In the genomic region with DNA sequence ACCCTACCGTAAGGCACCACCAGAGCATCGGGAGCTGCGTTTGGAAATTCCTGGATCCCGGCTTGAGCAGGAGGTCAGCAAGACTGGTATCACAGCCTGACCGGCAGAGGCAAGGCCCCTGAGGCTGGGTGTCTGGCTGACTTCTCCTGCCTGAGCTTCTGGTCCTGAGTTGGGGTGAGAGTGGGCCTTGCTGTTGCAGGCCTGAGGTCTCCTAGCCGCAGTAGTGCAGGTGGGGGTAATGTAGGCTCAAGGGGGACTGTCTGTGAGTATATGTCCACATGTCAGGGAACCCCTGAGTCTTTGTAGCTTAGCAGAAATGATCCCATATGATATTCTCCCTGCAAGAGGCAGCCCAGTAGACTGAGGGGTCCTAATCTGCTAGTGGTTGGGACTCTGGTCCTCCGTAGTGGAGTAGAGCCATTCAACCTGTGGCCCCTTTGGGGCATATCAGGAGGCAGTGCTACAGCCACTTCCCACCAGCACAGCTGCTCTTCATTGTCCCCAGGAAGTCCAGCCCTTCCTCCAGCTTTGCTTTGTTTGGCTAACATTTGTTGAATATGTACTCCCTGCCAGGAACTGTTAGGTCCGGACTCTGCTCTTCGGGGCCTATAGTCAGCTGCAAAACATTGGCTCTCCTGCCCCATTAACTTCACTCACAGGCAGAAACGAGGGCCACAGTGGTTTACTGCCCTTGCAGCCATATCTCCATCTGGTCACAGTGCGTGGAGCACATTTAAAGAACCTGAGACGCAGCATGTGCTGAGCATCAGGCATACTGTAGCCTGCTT, we compare ENCODE assay signal across 25 cellular contexts. TPM values are rescaled to one million over a fixed set of nuclear protein-coding genes. Genes with fewer than 3 reads are reported as not detected.
A peak's percentile ranks its signal among the peaks of the same experiment; 100 is the strongest.
DNase-seq lines count a peak whose midpoint lies in the region; ATAC-seq and TF ChIP-seq lines count a peak whose summit lies in the region.
"Had no signal": no experiment of that assay in that cellular context is flagged by ENCODE, and none has a peak within 500 bp of the region (broad histone marks: within the 10 kb centered on the region; RNA-seq: fewer than 3 reads in every experiment).

No MANE protein-coding gene starts in this region.

- H3K9ac ChIP-seq in skeletal muscle tissue (ENCODE audit: low read depth in 1 of 3, low read length in 3 of 3) = no peak overlapping the region
- H3K9ac ChIP-seq: GM23248 had no signal

- DNase-seq in endothelial cell (ENCODE audit: low spot score) (no peak), lower lobe of right lung (no peak), GF-D8 (lab: John Stamatoyannopoulos, UW) (no peak), NCI-H446 treated with DMSO at 0.1 percent for 48 hours (lab: John Stamatoyannopoulos, UW) (no peak), NCI-H2107 (lab: John Stamatoyannopoulos, UW) (no peak)
- DNase-seq: activated CD4-positive, alpha-beta T cell treated with anti-CD3 and anti-CD28 coated beads, Interleukin-2, amount 10 ng/mL, durations not matched to agents 24 days and 14 days; activated CD8-positive, alpha-beta memory T cell treated with anti-CD3 and anti-CD28 coated beads, Interleukin-2, amount 50 U/mL, for 4 hours; activated effector memory CD4-positive, alpha-beta T cell treated with anti-CD3 and anti-CD28 coated beads, Interleukin-2, amount 50 U/mL, for 16 hours; CD8-positive, alpha-beta memory T cell; DMS53; GM23248; mammary epithelial cell; MG63; NCI-H1436 treated with DMSO at 0.1 percent for 48 hours; NCI-H2227 treated with DMSO at 0.1 percent for 48 hours; NCI-H774; stimulated activated naive CD8-positive, alpha-beta T cell treated with anti-CD3 and anti-CD28 coated beads, Interleukin-15, Interleukin-2, amounts not matched to agents 100 U/mL and 50 U/mL, for 24 hours had no signal

- no peaks in the 10 kb centered on the region for H3K9me3 Mint-ChIP-seq in endothelial cell (ENCODE audit: unreplicated experiment)
- H3K9me3 Mint-ChIP-seq: activated CD4-positive, alpha-beta T cell treated with anti-CD3 and anti-CD28 coated beads, Interleukin-2, amount 10 ng/mL, durations not matched to agents 24 days and 14 days; CD8-positive, alpha-beta memory T cell; IgD-negative memory B cell; T-helper 1 cell treated with Interleukin-12 subunit alpha and Interleukin-12 subunit beta and Interleukin-4 antibody, amounts not matched to agents 30 μg/mL and 1 μg/mL, for 36 hours; type B pancreatic cell had no signal

- H3K27ac ChIP-seq in angular gyrus (ENCODE audit: low read depth, low read length) = peak overlapping the region; percentile 41
- peak overlapping the region; percentile 51 for H3K27ac ChIP-seq in lower lobe of right lung
- peak overlapping the region; percentile 13 for H3K27ac ChIP-seq in skeletal muscle tissue (ENCODE audit: low read depth, low read length)
- H3K27ac ChIP-seq: GM23248, SJSA1 had no signal

- H3K4me3 ChIP-seq in lower lobe of right lung (no peak overlapping the region), skeletal muscle tissue (ENCODE audit: low read length in 3 of 3) (no peak overlapping the region)
- H3K4me3 ChIP-seq: GM23248, MG63, SJSA1, skin epidermis had no signal

- peaks cover 24% of the 10 kb centered on the region for H3K4me1 Mint-ChIP-seq in endothelial cell (ENCODE audit: unreplicated experiment)

- no peak for ATAC-seq in lower lobe of right lung
- no peak for ATAC-seq in GM21423 (IDR thresholded peaks at IDR 0.05; ENCODE audit: unreplicated experiment)
- ATAC-seq: stimulated activated naive CD8-positive, alpha-beta T cell treated with anti-CD3 and anti-CD28 coated beads, Interleukin-15, Interleukin-2, amounts not matched to agents 100 U/mL and 50 U/mL, for 24 hours had no signal

- H3K27me3 ChIP-seq in lower lobe of right lung (ENCODE audit: low read depth) (no peaks in the 10 kb centered on the region), skeletal muscle tissue (ENCODE audit: control insufficient read depth in 3 of 3, insufficient read depth in 3 of 3, low read length in 3 of 3) (no peaks in the 10 kb centered on the region)
- H3K27me3 ChIP-seq: MG63, SJSA1 had no signal

- H3K36me3 Mint-ChIP-seq in endothelial cell (ENCODE audit: low read depth, unreplicated experiment) = peaks cover 46% of the 10 kb centered on the region
- H3K36me3 Mint-ChIP-seq: type B pancreatic cell had no signal

- H3K9me3 ChIP-seq in lower lobe of right lung (no peaks in the 10 kb centered on the region), skeletal muscle tissue (ENCODE audit: control insufficient read depth in 3 of 3, low read length in 3 of 3) (no peaks in the 10 kb centered on the region)
- H3K9me3 ChIP-seq: MG63, SJSA1 had no signal

- H3K27me3 Mint-ChIP-seq in endothelial cell (ENCODE audit: unreplicated experiment) = peaks cover 12% of the 10 kb centered on the region
- H3K27me3 Mint-ChIP-seq: activated CD4-positive, alpha-beta T cell treated with anti-CD3 and anti-CD28 coated beads, Interleukin-2, amount 10 ng/mL, durations not matched to agents 24 days and 14 days; CD8-positive, alpha-beta memory T cell; IgD-negative memory B cell; type B pancreatic cell had no signal

- intact Hi-C loops in lower lobe of right lung (cut with DNase I) = no loop called here

- H3K4me1 ChIP-seq in lower lobe of right lung (peaks cover 32% of the 10 kb centered on the region), skeletal muscle tissue (ENCODE audit: control insufficient read depth in 3 of 3, insufficient read depth in 3 of 3, low read length in 3 of 3) (peaks cover 18 to 47% (median 33%) of the 10 kb centered on the region in 3 donors)

- H3K36me3 ChIP-seq in lower lobe of right lung (peaks cover 62% of the 10 kb centered on the region), skeletal muscle tissue (ENCODE audit: control insufficient read depth in 3 of 3, insufficient read depth in 3 of 3, low read length in 3 of 3) (peaks cover 55 to 61% (median 58%) of the 10 kb centered on the region in 3 donors)
- H3K36me3 ChIP-seq: MG63 had no signal

- TF ChIP-seq CTCF in endothelial cell (IDR thresholded peaks at IDR 0.05; ENCODE audit: unreplicated experiment) (no peak), lower lobe of right lung (IDR thresholded peaks at IDR 0.05) (no peak)

- no peak overlapping the region for H3K4me3 Mint-ChIP-seq in endothelial cell (ENCODE audit: unreplicated experiment)
- H3K4me3 Mint-ChIP-seq: activated CD4-positive, alpha-beta T cell treated with anti-CD3 and anti-CD28 coated beads, Interleukin-2, amount 10 ng/mL, durations not matched to agents 24 days and 14 days; CD8-positive, alpha-beta memory T cell; T-helper 1 cell treated with Interleukin-12 subunit alpha and Interleukin-12 subunit beta and Interleukin-4 antibody, amounts not matched to agents 30 μg/mL and 1 μg/mL, for 36 hours; type B pancreatic cell had no signal

- peak overlapping the region; percentile 50 for H3K27ac Mint-ChIP-seq in endothelial cell (ENCODE audit: unreplicated experiment)
- H3K27ac Mint-ChIP-seq: activated CD4-positive, alpha-beta T cell treated with anti-CD3 and anti-CD28 coated beads, Interleukin-2, amount 10 ng/mL, durations not matched to agents 24 days and 14 days; IgD-negative memory B cell; T-helper 1 cell treated with Interleukin-12 subunit alpha and Interleukin-12 subunit beta and Interleukin-4 antibody, amounts not matched to agents 30 μg/mL and 1 μg/mL, for 36 hours; type B pancreatic cell had no signal

RNA-seq across cellular contexts. Expression of a gene that starts 10.9 kb away (rescaled TPM):
- total RNA-seq in endothelial cell (ENCODE audit: unreplicated experiment) (0.28 TPM), lower lobe of right lung (1.6 TPM), skeletal muscle tissue (0.52 TPM)
- total RNA-seq: SJSA1 had no signal

RNA-seq across cellular contexts. Expression of a gene that starts 17.5 kb away (rescaled TPM):
- total RNA-seq in endothelial cell (ENCODE audit: unreplicated experiment) = 138 TPM
- 103 TPM for total RNA-seq in lower lobe of right lung
- 54.3 TPM for total RNA-seq in skeletal muscle tissue

RNA-seq across cellular contexts. Expression of a gene that starts 17.7 kb away (rescaled TPM):
- total RNA-seq in endothelial cell (ENCODE audit: unreplicated experiment) = 30.7 TPM
- 26.1 TPM for total RNA-seq in lower lobe of right lung
- 21.9 TPM for total RNA-seq in skeletal muscle tissue

RNA-seq across cellular contexts. Expression of a gene that starts 21.9 kb away (rescaled TPM):
- 41.8 TPM for total RNA-seq in endothelial cell (ENCODE audit: unreplicated experiment)
- total RNA-seq in lower lobe of right lung = 34.3 TPM
- total RNA-seq in skeletal muscle tissue = 7.8 TPM

RNA-seq across cellular contexts. Expression of a gene that starts 43.9 kb away (rescaled TPM):
- 0.18 TPM for total RNA-seq in endothelial cell (ENCODE audit: unreplicated experiment)
- total RNA-seq in lower lobe of right lung = 0.53 TPM
- total RNA-seq in skeletal muscle tissue = 1.6 TPM
